19 cellular contexts compared by ENCODE assay signal in genomic region chr10:58638406-58638805, GRCh38.
A peak's percentile ranks its signal among the peaks of the same experiment; 100 is the strongest.
DNase-seq lines count a peak whose midpoint lies in the region; FAIRE-seq and TF ChIP-seq lines count a peak whose summit lies in the region.
"Had no signal": no experiment of that assay in that cellular context is flagged by ENCODE, and none has a peak within 500 bp of the region (broad histone marks: within the 10 kb centered on the region; RNA-seq: fewer than 3 reads in every experiment).

No MANE protein-coding gene starts in this region.

- no peak overlapping the region for H2BK120ac ChIP-seq in H9 (ENCODE audit: low read depth, low read length, poor library complexity, severe bottlenecking)

- H3K9ac ChIP-seq in H9 (ENCODE audit: extremely low read depth, insufficient read length, low read length), result no peak overlapping the region
- H3K9ac ChIP-seq: BLaER1 had no signal

- no peak overlapping the region for H3K27ac Mint-ChIP-seq in H9
- H3K27ac Mint-ChIP-seq in chondrocyte (ENCODE audit: unreplicated experiment), result peak overlapping the region; percentile 82
- H3K27ac Mint-ChIP-seq in MCF 10A (ENCODE audit: low read depth, unreplicated experiment), result no peak overlapping the region
- H3K27ac Mint-ChIP-seq: stimulated activated memory B cell treated with anti-CD40 and anti-IgM and Interleukin-4, amounts not matched to agents 10 μg/mL and 1 μg/mL and 100 μg/mL, for 72 hours had no signal

- H3K27me3 Mint-ChIP-seq in H9 (ENCODE audit: low read depth), result no peaks in the 10 kb centered on the region
- no peaks in the 10 kb centered on the region for H3K27me3 Mint-ChIP-seq in chondrocyte (ENCODE audit: low read depth)
- no peaks in the 10 kb centered on the region for H3K27me3 Mint-ChIP-seq in MCF 10A (ENCODE audit: insufficient read depth, unreplicated experiment)

- BruUV-seq in MCF 10A (replicated peaks; lab: Mats Ljungman, UMichigan), result no TSS peak

- H4K5ac ChIP-seq in H9 (ENCODE audit: insufficient read length, low read depth, low read length), result no peak overlapping the region

- no peak overlapping the region for H3K18ac ChIP-seq in H9 (ENCODE audit: insufficient read length, low read depth, low read length)

- no peaks in the 10 kb centered on the region for H3K23me2 ChIP-seq in H9 (ENCODE audit: insufficient read length, low read depth, low read length, poor library complexity, severe bottlenecking)

- no peaks in the 10 kb centered on the region for H3K4me1 ChIP-seq in H9 (ENCODE audit: insufficient read depth, low read length)
- H3K4me1 ChIP-seq: BLaER1 had no signal

- H2BK12ac ChIP-seq in H9 (ENCODE audit: insufficient read length, low read depth, low read length), result no peak overlapping the region

- peaks cover 10 to 15% of the 10 kb centered on the region in 2 experiments for H3K4me1 Mint-ChIP-seq in H9
- peaks cover 63% of the 10 kb centered on the region for H3K4me1 Mint-ChIP-seq in chondrocyte (ENCODE audit: low read depth)
- H3K4me1 Mint-ChIP-seq in MCF 10A (ENCODE audit: insufficient read depth, unreplicated experiment), result peaks cover 46% of the 10 kb centered on the region
- H3K4me1 Mint-ChIP-seq: stimulated activated memory B cell treated with anti-CD40 and anti-IgM and Interleukin-4, amounts not matched to agents 10 μg/mL and 1 μg/mL and 100 μg/mL, for 72 hours had no signal

- no peak overlapping the region for H3K4ac ChIP-seq in H9 (ENCODE audit: low read depth, low read length)

- H3K56ac ChIP-seq in H9 (ENCODE audit: insufficient read length, low read depth, low read length), result no peak overlapping the region

- no peak overlapping the region for H3K27ac ChIP-seq in H9 (ENCODE audit: insufficient read length, low read depth, low read length)
- H3K27ac ChIP-seq: BLaER1 had no signal

- DNase-seq in H9, result peak; percentile 25
- DNase-seq in chondrocyte (ENCODE audit: low spot score), result no peak
- peak; percentile 53 for DNase-seq in iris pigment epithelial cell (ENCODE audit: low read depth)
- no peak for DNase-seq in MCF 10A (ENCODE audit: unreplicated experiment)
- no peak for DNase-seq in GM19240 (ENCODE audit: insufficient read length, low spot score)
- no peak for DNase-seq in GM19239 (ENCODE audit: insufficient read length, low spot score)
- no peak for DNase-seq in activated CD4-positive, CD25-positive, alpha-beta regulatory T cell (lab: John Stamatoyannopoulos, UW)
- DNase-seq: activated CD4-positive, alpha-beta T cell treated with anti-CD3 and anti-CD28 coated beads, Interleukin-2, amount 50 U/mL, for 4 hours; activated naive CD4-positive, alpha-beta T cell; anterior cingulate cortex; hippocampal formation; kidney; NCI-H1436; NCI-H526 treated with DMSO at 0.1 percent for 48 hours; SHP77 treated with DMSO at 0.1 percent for 48 hours; tibial artery had no signal

- no peaks in the 10 kb centered on the region for H3K36me3 Mint-ChIP-seq in H9 (ENCODE audit: insufficient read depth in 1 of 3, low read depth in 3 of 3)
- H3K36me3 Mint-ChIP-seq in chondrocyte (ENCODE audit: low read depth), result peaks cover 4% of the 10 kb centered on the region
- H3K36me3 Mint-ChIP-seq in MCF 10A (ENCODE audit: insufficient read depth, unreplicated experiment), result peaks cover 6% of the 10 kb centered on the region
- H3K36me3 Mint-ChIP-seq: stimulated activated memory B cell treated with anti-CD40 and anti-IgM and Interleukin-4, amounts not matched to agents 10 μg/mL and 1 μg/mL and 100 μg/mL, for 72 hours had no signal

- H3T11ph ChIP-seq in H9 (ENCODE audit: low read length), result no peak overlapping the region

- no peaks in the 10 kb centered on the region for H3K79me1 ChIP-seq in H9 (ENCODE audit: insufficient read depth, low read depth, low read length, poor library complexity, severe bottlenecking)

- no peak overlapping the region for H2BK15ac ChIP-seq in H9 (ENCODE audit: low read depth, low read length)

- H3K79me2 ChIP-seq in H9 (ENCODE audit: insufficient read depth, low read length), result no peaks in the 10 kb centered on the region

- H3K9me3 ChIP-seq in H9 (ENCODE audit: control insufficient read depth, low read depth, low read length), result no peaks in the 10 kb centered on the region
- H3K9me3 ChIP-seq: BLaER1, HAP-1, tibial artery had no signal

- H2AFZ ChIP-seq in H9 (ENCODE audit: low read length), result no peak overlapping the region

- no peak overlapping the region for H2BK20ac ChIP-seq in H9 (ENCODE audit: low read depth, low read length, poor library complexity, severe bottlenecking)

- no peak overlapping the region for H2AK5ac ChIP-seq in H9 (ENCODE audit: insufficient read length, low read length)

- no peak overlapping the region for H3K4me2 ChIP-seq in H9 (ENCODE audit: insufficient read depth, insufficient read length, low read length)
- H3K4me2 ChIP-seq: BLaER1 had no signal

- H3K23ac ChIP-seq in H9 (ENCODE audit: insufficient read length, low read depth, low read length), result no peak overlapping the region

- H3K4me3 Mint-ChIP-seq in H9 (no peak overlapping the region), chondrocyte (ENCODE audit: unreplicated experiment) (no peak overlapping the region), MCF 10A (ENCODE audit: unreplicated experiment) (no peak overlapping the region)
- H3K4me3 Mint-ChIP-seq: stimulated activated memory B cell treated with anti-CD40 and anti-IgM and Interleukin-4, amounts not matched to agents 10 μg/mL and 1 μg/mL and 100 μg/mL, for 72 hours had no signal

- H3K14ac ChIP-seq in H9 (ENCODE audit: insufficient read depth, low read length), result no peak overlapping the region

- H2BK5ac ChIP-seq in H9 (ENCODE audit: insufficient read length, low read length), result no peak overlapping the region

- FAIRE-seq in GM19239 (lab: Jason Lieb, UNC), result no peak

- CTCF ChIA-PET in MCF 10A (lab: Yijun Ruan, JAX), result interaction anchor here (0.6 to 7.0 kb wide), 4 partner anchors 74 to 224 kb away, joined by 3 to 129 read pairs (median 4); no protein-coding TSS in a partner anchor

- no peaks in the 10 kb centered on the region for H3K27me3 ChIP-seq in H9 (ENCODE audit: insufficient read depth, low read length)
- H3K27me3 ChIP-seq: BLaER1, tibial artery had no signal

- POLR2A ChIA-PET in MCF 10A (lab: Yijun Ruan, JAX), result interaction anchor here (0.6 to 1.1 kb wide), 6 partner anchors 8 to 969 kb away, joined by 3 to 5 read pairs (median 4); no protein-coding TSS in a partner anchor

- H4K91ac ChIP-seq in H9 (ENCODE audit: insufficient read length, low read depth, low read length), result no peak overlapping the region

- intact Hi-C loops in MCF 10A (cut with micrococcal nuclease), result no loop called here

- no CpG with 5 or more reads among the region's 6 CpGs for WGBS in H9 (ENCODE audit: extremely low coverage, insufficient read length, low lambda C conversion rate)

- H4K8ac ChIP-seq in H9 (replicated peaks; ENCODE audit: insufficient read length, low read depth, low read length), result no peak overlapping the region

- H3K9me3 Mint-ChIP-seq in H9, result no peaks in the 10 kb centered on the region
- H3K9me3 Mint-ChIP-seq in chondrocyte (ENCODE audit: low read depth), result no peaks in the 10 kb centered on the region
- H3K9me3 Mint-ChIP-seq in MCF 10A (ENCODE audit: unreplicated experiment), result no peaks in the 10 kb centered on the region
- H3K9me3 Mint-ChIP-seq: stimulated activated memory B cell treated with anti-CD40 and anti-IgM and Interleukin-4, amounts not matched to agents 10 μg/mL and 1 μg/mL and 100 μg/mL, for 72 hours had no signal

- H4K20me1 ChIP-seq in H9 (ENCODE audit: control insufficient read depth, insufficient read depth, insufficient read length), result no peaks in the 10 kb centered on the region
- H4K20me1 ChIP-seq: BLaER1 had no signal

- no peak for TF ChIP-seq CTCF in H9 (conservative IDR thresholded peaks at IDR 0.05)
- no peak for TF ChIP-seq CTCF in chondrocyte (IDR thresholded peaks at IDR 0.05)
- no peak for TF ChIP-seq CTCF in MCF 10A (IDR thresholded peaks at IDR 0.05; ENCODE audit: unreplicated experiment)

Comparison
In these comparisons a context has a peak if more than half of its experiments do, and no peak if none do; other contexts are left out.
1. DNase-seq: peak in H9 (single experiment) and iris pigment epithelial cell (single experiment); none in chondrocyte (single experiment), MCF 10A (single experiment), GM19240 (single experiment), GM19239 (single experiment) and activated CD4-positive, CD25-positive, alpha-beta regulatory T cell (0 of 4).